Comparison of ENCODE assay signal across 25 cellular contexts in the genomic region with DNA sequence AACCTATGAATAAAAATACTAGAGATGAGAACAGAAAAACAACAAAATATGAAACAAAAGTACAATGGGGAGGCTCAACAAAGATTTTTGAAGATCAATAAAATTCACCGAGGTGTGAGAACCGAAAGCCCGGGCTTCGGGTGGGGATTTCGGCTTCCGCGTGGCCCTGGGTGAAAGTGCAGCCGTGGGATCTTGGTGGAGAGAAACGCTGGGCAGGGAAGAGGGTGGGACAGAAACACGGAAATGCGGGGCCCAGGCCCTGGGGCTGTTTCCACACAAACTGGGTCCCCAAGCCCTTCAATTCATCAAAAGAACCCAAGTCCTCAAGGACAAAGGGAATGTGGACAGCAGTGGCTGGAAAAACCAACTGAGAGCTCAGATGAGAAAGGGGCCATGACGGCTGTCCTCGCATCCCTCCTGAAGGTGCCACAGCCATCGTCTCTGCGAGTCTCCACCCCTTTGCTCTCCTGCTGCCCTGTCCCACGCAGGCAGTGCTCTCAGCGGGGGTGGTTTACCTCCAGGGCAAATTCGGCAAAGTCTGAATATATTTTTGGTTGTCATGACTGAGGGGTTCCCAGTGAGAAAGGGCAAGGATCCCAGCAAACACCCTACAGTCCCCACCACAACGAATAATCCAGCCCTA. TPM values are rescaled to one million over a fixed set of nuclear protein-coding genes. Genes with fewer than 3 reads are reported as not detected.
"Had no signal": no experiment of that assay in that cellular context is flagged by ENCODE, and none has a peak within 500 bp of the region (broad histone marks: within the 10 kb centered on the region; RNA-seq: fewer than 3 reads in every experiment).

No MANE protein-coding gene starts in this region.

- H3K27ac Mint-ChIP-seq: activated B cell treated with CpG ODN at 0.5 μM for 24 hours; activated CD4-positive, alpha-beta memory T cell treated with anti-CD3 and anti-CD28 coated beads for 36 hours; activated CD4-positive, alpha-beta T cell treated with anti-CD3 and anti-CD28 coated beads, Interleukin-2, amount 10 ng/mL, durations not matched to agents 24 days and 14 days; activated naive CD4-positive, alpha-beta T cell treated with anti-CD3 and anti-CD28 coated beads, Interleukin-2, amount 50 U/mL, for 72 hours; activated naive CD8-positive, alpha-beta T cell treated with anti-CD3 and anti-CD28 coated beads, Interleukin-2, amount 50 U/mL, for 24 hours had no signal

- ATAC-seq: activated naive CD4-positive, alpha-beta T cell treated with anti-CD3 and anti-CD28 coated beads, Interleukin-2, amount 50 U/mL, for 72 hours; activated naive CD8-positive, alpha-beta T cell treated with anti-CD3 and anti-CD28 coated beads, Interleukin-2, amount 50 U/mL, for 24 hours; activated T-cell treated with anti-CD3 and anti-CD28 coated beads, Interleukin-2, amount 50 U/mL, for 4 hours; K562 had no signal

- H3K27me3 ChIP-seq: Peyer's patch had no signal

- H3K4me3 ChIP-seq: K562, Peyer's patch had no signal

- H3K9me3 Mint-ChIP-seq: activated CD4-positive, alpha-beta T cell treated with anti-CD3 and anti-CD28 coated beads, Interleukin-2, amount 10 ng/mL, durations not matched to agents 24 days and 14 days; activated naive CD4-positive, alpha-beta T cell treated with anti-CD3 and anti-CD28 coated beads, Interleukin-2, amount 50 U/mL, for 72 hours; activated T-cell treated with anti-CD3 and anti-CD28 coated beads, Interleukin-2, amount 50 U/mL, for 4 hours had no signal

- H3K4me1 Mint-ChIP-seq: activated B cell treated with CpG ODN at 0.5 μM for 24 hours; activated CD4-positive, alpha-beta T cell treated with anti-CD3 and anti-CD28 coated beads, Interleukin-2, amount 10 ng/mL, durations not matched to agents 24 days and 14 days; activated naive CD8-positive, alpha-beta T cell treated with anti-CD3 and anti-CD28 coated beads, Interleukin-2, amount 50 U/mL, for 24 hours had no signal

- H3K36me3 ChIP-seq: Peyer's patch had no signal

- H3K4me1 ChIP-seq: Peyer's patch had no signal

- H3K36me3 Mint-ChIP-seq: activated CD4-positive, alpha-beta memory T cell treated with anti-CD3 and anti-CD28 coated beads for 36 hours; activated naive CD4-positive, alpha-beta T cell treated with anti-CD3 and anti-CD28 coated beads, Interleukin-2, amount 50 U/mL, for 72 hours had no signal

- H3K4me3 Mint-ChIP-seq: activated B cell treated with CpG ODN at 0.5 μM for 24 hours; activated CD4-positive, alpha-beta memory T cell treated with anti-CD3 and anti-CD28 coated beads for 36 hours; activated CD4-positive, alpha-beta T cell treated with anti-CD3 and anti-CD28 coated beads, Interleukin-2, amount 10 ng/mL, durations not matched to agents 24 days and 14 days; activated naive CD8-positive, alpha-beta T cell treated with anti-CD3 and anti-CD28 coated beads, Interleukin-2, amount 50 U/mL, for 24 hours; activated T-cell treated with anti-CD3 and anti-CD28 coated beads, Interleukin-2, amount 50 U/mL, for 4 hours had no signal

- H3K27ac ChIP-seq: Peyer's patch, RWPE1 had no signal

- DNase-seq: activated B cell treated with CpG ODN at 0.5 μM for 24 hours; activated CD4-positive, alpha-beta memory T cell treated with anti-CD3 and anti-CD28 coated beads for 36 hours; activated CD4-positive, alpha-beta T cell treated with anti-CD3 and anti-CD28 coated beads for 1 hour; activated CD4-positive, alpha-beta T cell treated with anti-CD3 and anti-CD28 coated beads, Interleukin-2, amount 10 ng/mL, durations not matched to agents 24 days and 14 days; activated CD8-positive, alpha-beta memory T cell treated with anti-CD3 and anti-CD28 coated beads for 24 hours; activated effector memory CD4-positive, alpha-beta T cell treated with anti-CD3 and anti-CD28 coated beads, Interleukin-2, amount 50 U/mL, for 16 hours; activated naive CD4-positive, alpha-beta T cell treated with Interleukin-2 at 50 U/mL for 16 hours; activated naive CD8-positive, alpha-beta T cell treated with anti-CD3 and anti-CD28 coated beads, Interleukin-2, amount 50 U/mL, for 24 hours; activated T-cell treated with anti-CD3 and anti-CD28 coated beads, Interleukin-2, amount 50 U/mL, for 4 hours; amniotic stem cell; Karpas-422; MM.1S; NCI-H1105; NCI-H1436; NCI-H1694 treated with DMSO at 0.1 percent for 48 hours; NCI-H2029 treated with DMSO at 0.1 percent for 48 hours; NCI-H446; NCI-H524; SIG-M5; T-helper 2 cell; T1000 had no signal

- H3K9me3 ChIP-seq: Peyer's patch had no signal

RNA-seq across cellular contexts. Expression of gene FOXL3, which starts 19.7 kb away (rescaled TPM):
- total RNA-seq: activated B cell treated with CpG ODN at 0.5 μM for 24 hours; activated CD4-positive, alpha-beta memory T cell treated with anti-CD3 and anti-CD28 coated beads for 36 hours; activated CD4-positive, alpha-beta T cell treated with anti-CD3 and anti-CD28 coated beads, Interleukin-2, amount 10 ng/mL, durations not matched to agents 24 days and 14 days; activated naive CD4-positive, alpha-beta T cell treated with anti-CD3 and anti-CD28 coated beads, Interleukin-2, amount 50 U/mL, for 72 hours; activated T-cell treated with anti-CD3 and anti-CD28 coated beads, Interleukin-2, amount 50 U/mL, for 4 hours; K562; Peyer's patch had no signal
